24 cellular contexts compared by ENCODE assay signal in genomic region chr2:238841542-238842181, GRCh38. TPM values are rescaled to one million over a fixed set of nuclear protein-coding genes. Genes with fewer than 3 reads are reported as not detected.
DNase-seq lines count a peak whose midpoint lies in the region; ATAC-seq and TF ChIP-seq lines count a peak whose summit lies in the region.
"Had no signal": no experiment of that assay in that cellular context is flagged by ENCODE, and none has a peak within 500 bp of the region (broad histone marks: within the 10 kb centered on the region; RNA-seq: fewer than 3 reads in every experiment).

No MANE protein-coding gene starts in this region.

- H3K4me2 ChIP-seq in GM23338 = no peak overlapping the region
- H3K4me2 ChIP-seq: SK-N-SH had no signal

- no peaks in the 10 kb centered on the region for H3K36me3 ChIP-seq in GM23338 (ENCODE audit: insufficient read depth)
- no peaks in the 10 kb centered on the region for H3K36me3 ChIP-seq in uterus
- H3K36me3 ChIP-seq: cardiac muscle cell, suprapubic skin had no signal

- no peak overlapping the region for H3K27ac ChIP-seq in GM23338 (ENCODE audit: low read depth)
- no peak overlapping the region for H3K27ac ChIP-seq in uterus
- H3K27ac ChIP-seq: cardiac muscle cell, suprapubic skin had no signal

- H4K20me1 ChIP-seq in GM23338 (replicated peaks; ENCODE audit: insufficient read depth) = peaks cover 11% of the 10 kb centered on the region

- H3K27ac Mint-ChIP-seq in GM23338 = no peak overlapping the region
- H3K27ac Mint-ChIP-seq: activated naive CD4-positive, alpha-beta T cell treated with anti-CD3 and anti-CD28 coated beads, Interleukin-2, amount 10 ng/mL, durations not matched to agents 7 days and 5 days; CD4-positive, alpha-beta T cell; dendritic cell treated with granulocyte-macrophage colony-stimulating factor and Interleukin-4, amounts not matched to agents 40 ng/mL and 50 ng/mL, for 4 days; natural killer cell treated with Interleukin-12 subunit alpha and Interleukin-12 subunit beta and Interleukin-15 and Interleukin-18, amount 100 ng/mL, for 72 hours; stimulated activated effector memory CD8-positive, alpha-beta T cell treated with anti-CD3 and anti-CD28 coated beads, Interleukin-12 subunit alpha, Interleukin-12 subunit beta, amount 100 ng/mL, for 72 hours had no signal

- peaks cover 7% of the 10 kb centered on the region for H3K4me1 Mint-ChIP-seq in GM23338
- H3K4me1 Mint-ChIP-seq: activated naive CD4-positive, alpha-beta T cell treated with anti-CD3 and anti-CD28 coated beads, Interleukin-2, amount 10 ng/mL, durations not matched to agents 7 days and 5 days; stimulated activated effector memory CD8-positive, alpha-beta T cell treated with anti-CD3 and anti-CD28 coated beads, Interleukin-12 subunit alpha, Interleukin-12 subunit beta, amount 100 ng/mL, for 72 hours had no signal

- no peaks in the 10 kb centered on the region for H3K9me3 ChIP-seq in uterus
- H3K9me3 ChIP-seq: SK-N-SH, suprapubic skin had no signal

- H3K4me3 ChIP-seq in GM23338 (no peak overlapping the region), foreskin fibroblast (ENCODE audit: low read depth in 1 of 2, low read length in 2 of 2) (no peak overlapping the region), uterus (no peak overlapping the region)
- H3K4me3 ChIP-seq: cardiac muscle cell, suprapubic skin had no signal

- H3K27me3 ChIP-seq in GM23338 (ENCODE audit: insufficient read depth) (peaks cover 37% of the 10 kb centered on the region), uterus (no peaks in the 10 kb centered on the region)
- H3K27me3 ChIP-seq: cardiac muscle cell had no signal

- intact Hi-C loops in uterus (cut with DNase I; ENCODE audit: low total_unique reads) = loop anchor here (5.0 kb wide), 1 partner anchor 61 kb away; no protein-coding TSS in a partner anchor

- TF ChIP-seq POLR2A in uterus (IDR thresholded peaks at IDR 0.05) = no peak

- H3F3A ChIP-seq in GM23338 (replicated peaks; ENCODE audit: low read depth) = no peaks in the 10 kb centered on the region

- H3K9me2 ChIP-seq in GM23338 (ENCODE audit: insufficient read depth) = no peaks in the 10 kb centered on the region
- H3K9me2 ChIP-seq: SK-N-SH had no signal

- H3K79me2 ChIP-seq in GM23338 (replicated peaks; ENCODE audit: insufficient read depth) = no peaks in the 10 kb centered on the region

- H3K36me3 Mint-ChIP-seq in GM23338 (ENCODE audit: low read depth) = no peaks in the 10 kb centered on the region; the same call in 2 of the 3 replicates
- H3K36me3 Mint-ChIP-seq: activated naive CD4-positive, alpha-beta T cell treated with anti-CD3 and anti-CD28 coated beads, Interleukin-2, amount 10 ng/mL, durations not matched to agents 7 days and 5 days; natural killer cell treated with Interleukin-12 subunit alpha and Interleukin-12 subunit beta and Interleukin-15 and Interleukin-18, amount 100 ng/mL, for 72 hours; stimulated activated effector memory CD8-positive, alpha-beta T cell treated with anti-CD3 and anti-CD28 coated beads, Interleukin-12 subunit alpha, Interleukin-12 subunit beta, amount 100 ng/mL, for 72 hours had no signal

- peak in 1 of 2 experiments; percentile 31; a peak in 2 of 4 replicates for TF ChIP-seq CTCF in GM23338 (conservative IDR thresholded peaks at IDR 0.05; ENCODE audit: low read depth in 2 of 2)
- no peak for TF ChIP-seq CTCF in foreskin fibroblast (IDR thresholded peaks at IDR 0.05; ENCODE audit: low read depth, low read length)
- TF ChIP-seq CTCF in GM10266 (IDR thresholded peaks at IDR 0.05; ENCODE audit: control insufficient read depth, insufficient read depth, low read depth, missing control alignments) = no peak
- TF ChIP-seq CTCF in uterus (IDR thresholded peaks at IDR 0.05) = no peak

- no peak overlapping the region for H3K4me3 Mint-ChIP-seq in GM23338
- H3K4me3 Mint-ChIP-seq: activated naive CD4-positive, alpha-beta T cell treated with anti-CD3 and anti-CD28 coated beads, Interleukin-2, amount 10 ng/mL, durations not matched to agents 7 days and 5 days; CD4-positive, alpha-beta T cell; dendritic cell treated with granulocyte-macrophage colony-stimulating factor and Interleukin-4, amounts not matched to agents 40 ng/mL and 50 ng/mL, for 4 days; natural killer cell treated with Interleukin-12 subunit alpha and Interleukin-12 subunit beta and Interleukin-15 and Interleukin-18, amount 100 ng/mL, for 72 hours; stimulated activated effector memory CD8-positive, alpha-beta T cell treated with anti-CD3 and anti-CD28 coated beads, Interleukin-12 subunit alpha, Interleukin-12 subunit beta, amount 100 ng/mL, for 72 hours had no signal

- ATAC-seq in GM23338 = no peak
- ATAC-seq: natural killer cell treated with Interleukin-12 subunit alpha and Interleukin-12 subunit beta and Interleukin-15 and Interleukin-18, amount 100 ng/mL, for 72 hours; stimulated activated effector memory CD8-positive, alpha-beta T cell treated with anti-CD3 and anti-CD28 coated beads, Interleukin-12 subunit alpha, Interleukin-12 subunit beta, amount 100 ng/mL, for 72 hours had no signal

- H3K27me3 Mint-ChIP-seq in GM23338 (ENCODE audit: insufficient read depth, low read depth, poor library complexity) = peaks cover 39% of the 10 kb centered on the region

- H3K4me1 ChIP-seq in GM23338 (ENCODE audit: insufficient read depth) (peaks cover 5% of the 10 kb centered on the region; the same call in 1 of the 2 replicates), uterus (no peaks in the 10 kb centered on the region)

- H2AFZ ChIP-seq in GM23338 = 0 out of 2 replicates have a peak overlapping the region, but pooled peaks have one; percentile 3

- H3K9me3 Mint-ChIP-seq in GM23338 = 0 out of 3 replicates have a peak, but pooled peaks cover 2% of the 10 kb centered on the region
- H3K9me3 Mint-ChIP-seq: activated naive CD4-positive, alpha-beta T cell treated with anti-CD3 and anti-CD28 coated beads, Interleukin-2, amount 10 ng/mL, durations not matched to agents 7 days and 5 days; CD4-positive, alpha-beta T cell; dendritic cell treated with granulocyte-macrophage colony-stimulating factor and Interleukin-4, amounts not matched to agents 40 ng/mL and 50 ng/mL, for 4 days; natural killer cell treated with Interleukin-12 subunit alpha and Interleukin-12 subunit beta and Interleukin-15 and Interleukin-18, amount 100 ng/mL, for 72 hours had no signal

- DNase-seq in A172 (ENCODE audit: low spot score) (peak; percentile 12), GM23338 (ENCODE audit: low spot score) (no peak), amniotic epithelial cell (ENCODE audit: low read depth) (peak; percentile 14), foreskin fibroblast (peak; percentile 32 to 66), GM10266 (ENCODE audit: extremely low spot score) (no peak), NCI-H1436 treated with DMSO at 0.1 percent for 48 hours (lab: John Stamatoyannopoulos, UW) (no peak), NCI-H69 (lab: John Stamatoyannopoulos, UW) (no peak), uterus (no peak)
- DNase-seq: activated CD4-positive, alpha-beta T cell treated with anti-CD3 and anti-CD28 coated beads for 4 hours; activated naive CD4-positive, alpha-beta T cell treated with anti-CD3 and anti-CD28 coated beads, Interleukin-2, amount 10 ng/mL, durations not matched to agents 7 days and 5 days; amygdala; CD4-positive, alpha-beta T cell; foreskin melanocyte; hippocampal formation; KG1; NCI-H526 treated with DMSO at 0.1 percent for 48 hours; SK-N-SH; stimulated activated CD4-positive, alpha-beta T cell treated with anti-CD3 and anti-CD28 coated beads, Interleukin-2, amount 100 ng/mL, for 48 hours; T-helper 2 cell had no signal

RNA-seq across cellular contexts. Expression of gene TWIST2, which starts 6.2 kb away (rescaled TPM):
- total RNA-seq in A172 (2014; rRNA removed; shearing (Covaris generic)) = 32.3 and 38.8 TPM in 2 replicates
- total RNA-seq in GM23338 (2014; rRNA removed; shearing (Covaris generic)) = 12.5 and 13.6 TPM in 2 replicates
- 6.0 and 7.0 TPM in 2 replicates for polyA plus RNA-seq in GM23338 (2016; fragmentation: Nextera tagmentation; extraction: Ambion mirVana)
- 100 to 1,000 TPM in 1 of 4 donors, 10 to 100 TPM in 3; 28.1 to 199 (median 63.9) TPM for total RNA-seq in uterus
- total RNA-seq: cardiac muscle cell; CD4-positive, alpha-beta T cell; natural killer cell treated with Interleukin-12 subunit alpha and Interleukin-12 subunit beta and Interleukin-15 and Interleukin-18, amount 100 ng/mL, for 72 hours had no signal
- polyA plus RNA-seq: cardiac muscle cell had no signal

Comparison
In these comparisons a context has a peak if more than half of its experiments do, and no peak if none do; other contexts are left out.
1. DNase-seq: peak in A172 (single experiment), amniotic epithelial cell (single experiment) and foreskin fibroblast (2 of 2); none in GM23338 (single experiment), GM10266 (single experiment), NCI-H1436 treated with DMSO at 0.1 percent for 48 hours (single experiment), NCI-H69 (single experiment) and uterus (0 of 2).